Comparison of ENCODE assay signal across 8 cellular contexts in the genomic region with DNA sequence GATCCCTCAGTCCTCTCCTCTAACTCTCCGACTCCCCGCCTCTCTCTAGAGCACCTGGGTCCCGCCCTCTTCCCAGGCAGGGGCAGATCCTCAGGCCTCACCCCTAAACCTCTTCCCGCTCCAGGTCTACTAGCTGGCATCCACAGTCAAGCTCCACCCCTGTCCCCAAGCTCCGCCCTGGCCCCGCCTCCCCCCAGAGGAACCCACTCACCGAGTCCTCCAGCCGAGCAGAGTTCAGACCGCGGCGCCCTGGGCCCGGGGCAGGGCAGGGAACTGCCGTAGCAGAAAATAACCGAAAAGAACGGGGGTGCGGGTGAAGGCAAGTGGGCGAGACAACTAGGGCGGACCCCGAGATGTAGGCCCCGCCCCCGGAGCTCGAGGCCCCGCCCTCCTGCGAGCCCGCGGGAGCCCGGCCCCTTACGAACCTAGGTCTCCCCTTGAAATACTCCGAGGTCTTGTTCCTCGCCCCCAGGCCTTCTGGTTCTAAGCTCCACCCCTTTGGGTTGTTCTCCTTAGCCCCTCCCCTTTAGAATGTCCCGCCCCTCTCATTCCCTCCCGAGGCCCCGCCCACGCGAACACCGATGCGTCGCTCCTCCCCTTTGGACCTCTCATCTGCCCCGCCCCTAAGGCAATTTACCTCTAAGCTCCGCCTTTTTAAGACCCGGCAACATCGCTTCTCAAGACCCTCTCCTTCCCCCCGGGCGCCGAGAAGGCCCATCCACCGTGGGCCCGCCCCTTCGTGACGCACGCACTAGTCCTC. TPM values are rescaled to one million over a fixed set of nuclear protein-coding genes. Genes with fewer than 3 reads are reported as not detected.
DNase-seq lines count a peak whose midpoint lies in the region; ATAC-seq, FAIRE-seq and TF ChIP-seq lines count a peak whose summit lies in the region.

A gene with protein sequence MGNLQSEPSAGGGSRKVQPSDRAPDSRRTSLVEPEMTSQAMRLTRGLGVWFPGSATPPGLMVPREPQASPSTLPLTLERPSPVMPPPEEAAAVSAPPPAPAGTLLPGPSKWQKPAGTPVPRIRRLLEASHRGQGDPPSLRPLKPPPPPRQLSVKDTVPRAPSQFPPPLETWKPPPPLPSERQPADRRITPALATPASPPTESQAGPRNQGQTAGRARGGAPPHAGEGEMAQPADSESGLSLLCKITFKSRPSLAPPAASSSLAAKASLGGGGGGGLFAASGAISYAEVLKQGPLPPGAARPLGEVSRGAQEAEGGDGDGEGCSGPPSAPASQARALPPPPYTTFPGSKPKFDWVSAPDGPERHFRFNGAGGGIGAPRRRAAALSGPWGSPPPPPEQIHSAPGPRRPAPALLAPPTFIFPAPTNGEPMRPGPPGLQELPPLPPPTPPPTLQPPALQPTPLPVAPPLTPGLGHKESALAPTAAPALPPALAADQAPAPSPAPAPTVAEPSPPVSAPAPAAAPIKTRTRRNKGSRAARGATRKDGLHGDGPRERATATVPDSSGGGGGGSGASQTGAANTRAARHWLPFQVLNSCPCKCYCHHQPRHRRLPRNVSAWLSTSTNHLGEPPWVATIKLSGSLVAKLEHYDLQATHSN (minus strand): TSS at position 485 of the 760 bp plus-strand sequence. CDS start 773 bp downstream, outside the sequence.

- H3K27me3 Mint-ChIP-seq in mesothelial cell of epicardium (ENCODE audit: low read depth): peaks cover 20% of the 10 kb centered on the region

- no peak for ATAC-seq in GM21619 (IDR thresholded peaks at IDR 0.05; ENCODE audit: unreplicated experiment)

- peak within 1 kb of the TSS; percentile 84 for H3K4me3 ChIP-seq in NT2/D1 (ENCODE audit: insufficient read length, low read depth)

- H3K9me3 ChIP-seq in NT2/D1 (ENCODE audit: insufficient read depth, low read length): no peaks in the 10 kb centered on the region

- no peaks in the 10 kb centered on the region for H3K9me3 Mint-ChIP-seq in mesothelial cell of epicardium

- H3K4me3 Mint-ChIP-seq in mesothelial cell of epicardium: peak within 1 kb of the TSS; percentile 93

- H3K4me1 ChIP-seq in NT2/D1 (ENCODE audit: insufficient read depth, insufficient read length): peaks cover 12% of the 10 kb centered on the region

- TF ChIP-seq CTCF in mesothelial cell of epicardium (IDR thresholded peaks at IDR 0.05; ENCODE audit: unreplicated experiment): no peak

- H3K27me3 ChIP-seq in NT2/D1 (ENCODE audit: insufficient read depth, insufficient read length): no peaks in the 10 kb centered on the region

- H3K4me1 Mint-ChIP-seq in mesothelial cell of epicardium: peaks cover 14% of the 10 kb centered on the region

- peak; percentile 98 for FAIRE-seq in G401.6 (lab: Jason Lieb, UNC)

- peaks cover 33% of the 10 kb centered on the region for H3K36me3 ChIP-seq in NT2/D1 (ENCODE audit: insufficient read depth, insufficient read length, low read length)

- peak within 1 kb of the TSS; percentile 79 for H3K9ac ChIP-seq in NT2/D1 (ENCODE audit: insufficient read length, low read depth)

- peak within 1 kb of the TSS; percentile 91 for H3K27ac Mint-ChIP-seq in mesothelial cell of epicardium

- H3K36me3 Mint-ChIP-seq in mesothelial cell of epicardium: peaks cover 16% of the 10 kb centered on the region

- DNase-seq in HT-29 (ENCODE audit: low spot score) (peak; percentile 97), NT2/D1 (ENCODE audit: low read depth, low spot score) (peak; percentile 87), epidermal melanocyte (ENCODE audit: insufficient read length, low spot score) (peak; percentile 99), mesothelial cell of epicardium (ENCODE audit: low spot score in 2 of 2, unreplicated experiment in 2 of 2) (peak; percentile 87 to 89)
- DNase-seq in activated CD8-positive, alpha-beta memory T cell treated with anti-CD3 and anti-CD28 coated beads, Interleukin-2, amount 50 U/mL, for 48 hours: peak; percentile 93
- peak; percentile 45 for DNase-seq in stimulated activated CD8-positive, alpha-beta memory T cell treated with anti-CD3 and anti-CD28 coated beads, Interleukin-12 subunit alpha, Interleukin-12 subunit beta, amount 100 ng/mL, for 4 hours (ENCODE audit: low read depth)

RNA-seq across cellular contexts. Expression of the gene that starts here (rescaled TPM):
- 0.26 and 0.41 TPM in 2 replicates for total RNA-seq in HT-29 (2014; rRNA removed; shearing (Covaris generic))
- 1.3 to 2.4 TPM (median 2.0 TPM) in 3 replicates for total RNA-seq in mesothelial cell of epicardium

Comparison
In these comparisons a context has a peak if more than half of its experiments do, and no peak if none do; other contexts are left out.
1. Peak in DNase-seq in HT-29; RNA of the gene not detected or under 1 TPM.
2. DNase-seq: peak in every context shown above with its lines; median percentile 99 in epidermal melanocyte; 97 in HT-29; 93 in activated CD8-positive, alpha-beta memory T cell treated with anti-CD3 and anti-CD28 coated beads, Interleukin-2, amount 50 U/mL, for 48 hours; 88 in mesothelial cell of epicardium; 87 in NT2/D1; 45 in stimulated activated CD8-positive, alpha-beta memory T cell treated with anti-CD3 and anti-CD28 coated beads, Interleukin-12 subunit alpha, Interleukin-12 subunit beta, amount 100 ng/mL, for 4 hours.